Comparison of ENCODE assay signal across 29 cellular contexts in genomic region chr3:126252373-126252772, GRCh38.
"Had no signal": no experiment of that assay in that cellular context is flagged by ENCODE, and none has a peak within 500 bp of the region (broad histone marks: within the 10 kb centered on the region; RNA-seq: fewer than 3 reads in every experiment).

No MANE protein-coding gene starts in this region.

- DNase-seq: activated CD4-positive, alpha-beta T cell treated with anti-CD3 and anti-CD28 coated beads for 36 hours; activated CD4-positive, alpha-beta T cell treated with anti-CD3 and anti-CD28 coated beads, Interleukin-2, amount 50 U/mL, for 1 hour; activated CD4-positive, alpha-beta T cell treated with anti-CD3 and anti-CD28 coated beads, Interleukin-2, amount 50 U/mL, for 48 hours; activated CD4-positive, CD25-positive, alpha-beta regulatory T cell; activated CD4-positive, CD25-positive, alpha-beta regulatory T cell treated with anti-CD3 and anti-CD28 coated beads, Interleukin-2, amount 50 U/mL, for 72 hours; activated CD8-positive, alpha-beta memory T cell treated with anti-CD3 and anti-CD28 coated beads for 24 hours; activated CD8-positive, alpha-beta T cell treated with anti-CD3 and anti-CD28 coated beads for 36 hours; activated effector memory CD4-positive, alpha-beta T cell treated with anti-CD3 and anti-CD28 coated beads, Interleukin-2, amount 50 U/mL, for 16 hours; activated naive CD4-positive, alpha-beta T cell; activated naive CD4-positive, alpha-beta T cell treated with anti-CD3 and anti-CD28 coated beads, Interleukin-2, amount 10 ng/mL, durations not matched to agents 7 days and 5 days; activated naive CD8-positive, alpha-beta T cell treated with anti-CD3 and anti-CD28 coated beads, Interleukin-2, amount 10 ng/mL, durations not matched to agents 7 days and 5 days; activated T-cell treated with anti-CD3 and anti-CD28 coated beads, Interleukin-2, amount 50 U/mL, for 4 hours; dorsolateral prefrontal cortex; effector memory CD4-positive, alpha-beta T cell; endodermal cell; erythroblast; esophagus squamous epithelium; foreskin melanocyte; heart right ventricle; T-helper 2 cell had no signal

- H3K9me3 Mint-ChIP-seq: activated naive CD4-positive, alpha-beta T cell treated with anti-CD3 and anti-CD28 coated beads, Interleukin-2, amount 10 ng/mL, durations not matched to agents 7 days and 5 days; activated naive CD8-positive, alpha-beta T cell treated with anti-CD3 and anti-CD28 coated beads, Interleukin-2, amount 10 ng/mL, durations not matched to agents 7 days and 5 days; activated T-helper 1 cell treated with anti-CD3 and anti-CD28 coated beads, Interleukin-12 subunit alpha, Interleukin-12 subunit beta, Interleukin-2, Interleukin-4 antibody, amounts not matched to agents 30 ng/mL and 10 ng/mL and 1 ng/mL, durations not matched to agents 14 hours and 24 hours and 36 hours had no signal

- H3K4me3 ChIP-seq: ascending aorta, coronary artery, dorsolateral prefrontal cortex, esophagus squamous epithelium, gastroesophageal sphincter, heart right ventricle had no signal

- H3K36me3 ChIP-seq: ascending aorta, esophagus squamous epithelium, gastroesophageal sphincter, heart right ventricle had no signal

- H3K4me1 Mint-ChIP-seq: activated CD4-positive, alpha-beta T cell treated with anti-CD3 and anti-CD28 coated beads for 36 hours; activated naive CD4-positive, alpha-beta T cell treated with anti-CD3 and anti-CD28 coated beads, Interleukin-2, amount 10 ng/mL, durations not matched to agents 7 days and 5 days; activated naive CD8-positive, alpha-beta T cell treated with anti-CD3 and anti-CD28 coated beads, Interleukin-2, amount 10 ng/mL, durations not matched to agents 7 days and 5 days; brain; central memory CD8-positive, alpha-beta T cell; endodermal cell had no signal

- H3K9me3 ChIP-seq: ascending aorta, heart right ventricle had no signal

- H3K4me1 ChIP-seq: ascending aorta, esophagus squamous epithelium, gastroesophageal sphincter, heart right ventricle had no signal

- H3K4me3 Mint-ChIP-seq: activated CD4-positive, alpha-beta T cell treated with anti-CD3 and anti-CD28 coated beads for 36 hours; activated CD8-positive, alpha-beta T cell treated with anti-CD3 and anti-CD28 coated beads for 36 hours; activated naive CD4-positive, alpha-beta T cell treated with anti-CD3 and anti-CD28 coated beads, Interleukin-2, amount 10 ng/mL, durations not matched to agents 7 days and 5 days; activated naive CD8-positive, alpha-beta T cell treated with anti-CD3 and anti-CD28 coated beads, Interleukin-2, amount 10 ng/mL, durations not matched to agents 7 days and 5 days; activated T-cell treated with anti-CD3 and anti-CD28 coated beads, Interleukin-2, amount 50 U/mL, for 4 hours; activated T-helper 1 cell treated with anti-CD3 and anti-CD28 coated beads, Interleukin-12 subunit alpha, Interleukin-12 subunit beta, Interleukin-2, Interleukin-4 antibody, amounts not matched to agents 30 ng/mL and 10 ng/mL and 1 ng/mL, durations not matched to agents 14 hours and 24 hours and 36 hours; brain; central memory CD8-positive, alpha-beta T cell; dendritic cell treated with granulocyte-macrophage colony-stimulating factor and Interleukin-4, amounts not matched to agents 40 ng/mL and 50 ng/mL, for 4 days; endodermal cell had no signal

- ATAC-seq: activated CD4-positive, alpha-beta T cell treated with anti-CD3 and anti-CD28 coated beads for 36 hours; activated CD8-positive, alpha-beta T cell treated with anti-CD3 and anti-CD28 coated beads for 36 hours; activated naive CD4-positive, alpha-beta T cell treated with anti-CD3 and anti-CD28 coated beads, Interleukin-2, amount 50 U/mL, for 72 hours; activated T-cell treated with anti-CD3 and anti-CD28 coated beads, Interleukin-2, amount 50 U/mL, for 4 hours; gastroesophageal sphincter; heart right ventricle had no signal

- H3K36me3 Mint-ChIP-seq: activated naive CD4-positive, alpha-beta T cell treated with anti-CD3 and anti-CD28 coated beads, Interleukin-2, amount 10 ng/mL, durations not matched to agents 7 days and 5 days; activated naive CD8-positive, alpha-beta T cell treated with anti-CD3 and anti-CD28 coated beads, Interleukin-2, amount 10 ng/mL, durations not matched to agents 7 days and 5 days; brain had no signal

- H3K27me3 ChIP-seq: ascending aorta, dorsolateral prefrontal cortex, esophagus squamous epithelium, gastroesophageal sphincter had no signal

- H3K27ac ChIP-seq: ascending aorta, coronary artery, esophagus squamous epithelium, gastroesophageal sphincter, heart right ventricle had no signal

- H3K27ac Mint-ChIP-seq: activated CD4-positive, alpha-beta T cell treated with anti-CD3 and anti-CD28 coated beads for 36 hours; activated CD8-positive, alpha-beta T cell treated with anti-CD3 and anti-CD28 coated beads for 36 hours; activated naive CD4-positive, alpha-beta T cell treated with anti-CD3 and anti-CD28 coated beads, Interleukin-2, amount 10 ng/mL, durations not matched to agents 7 days and 5 days; activated naive CD4-positive, alpha-beta T cell treated with anti-CD3 and anti-CD28 coated beads, Interleukin-2, amount 50 U/mL, for 72 hours; activated naive CD8-positive, alpha-beta T cell treated with anti-CD3 and anti-CD28 coated beads, Interleukin-2, amount 10 ng/mL, durations not matched to agents 7 days and 5 days; activated T-helper 1 cell treated with anti-CD3 and anti-CD28 coated beads, Interleukin-12 subunit alpha, Interleukin-12 subunit beta, Interleukin-2, Interleukin-4 antibody, amounts not matched to agents 30 ng/mL and 10 ng/mL and 1 ng/mL, durations not matched to agents 14 hours and 24 hours and 36 hours; activated T-helper 2 cell treated with anti-CD3 and anti-CD28 coated beads, Interferon-gamma antibody, Interleukin-2, Interleukin-4, amounts not matched to agents 10 μg/mL and 5 μg/mL and 100 μg/mL, durations not matched to agents 14 hours and 24 hours and 36 hours; brain; dendritic cell treated with granulocyte-macrophage colony-stimulating factor and Interleukin-4, amounts not matched to agents 40 ng/mL and 50 ng/mL, for 4 days; endodermal cell had no signal
